ENCODE assay signal across 8 cellular contexts in genomic region chr10:71486465-71487114, GRCh38.
DNase-seq lines count a peak whose midpoint lies in the region; ATAC-seq and TF ChIP-seq lines count a peak whose summit lies in the region.

No MANE protein-coding gene starts in this region.

- DNase-seq in activated naive CD4-positive, alpha-beta T cell treated with Interleukin-2 at 50 U/mL for 16 hours: peak; percentile 29
- DNase-seq in activated naive CD4-positive, alpha-beta T cell (lab: John Stamatoyannopoulos, UW): no peak
- DNase-seq in PC-3 (peak; percentile 50), astrocyte of the hippocampus (ENCODE audit: low read depth, low spot score) (peak; percentile 73), left kidney (ENCODE audit: low read depth, low spot score) (peak; percentile 75)
- DNase-seq in stimulated activated naive CD8-positive, alpha-beta T cell treated with anti-CD3 and anti-CD28 coated beads, Interleukin-15, Interleukin-2, amounts not matched to agents 100 U/mL and 50 U/mL, for 24 hours: peak; percentile 79

- no peak overlapping the region for H3K27ac ChIP-seq in PC-3 (ENCODE audit: low read length)

- peak; percentile 33; the same call in 1 of the 2 replicates for ATAC-seq in PC-3
- ATAC-seq in stimulated activated naive CD8-positive, alpha-beta T cell treated with anti-CD3 and anti-CD28 coated beads, Interleukin-15, Interleukin-2, amounts not matched to agents 100 U/mL and 50 U/mL, for 24 hours: peak; percentile 50
- ATAC-seq in HG03025 (IDR thresholded peaks at IDR 0.05; ENCODE audit: low FRiP score, unreplicated experiment): no peak
- ATAC-seq in HG03175 (IDR thresholded peaks at IDR 0.05; ENCODE audit: unreplicated experiment): no peak

- no peaks in the 10 kb centered on the region for H3K36me3 ChIP-seq in PC-3 (ENCODE audit: low read depth, low read length)

- H2AFZ ChIP-seq in PC-3 (ENCODE audit: low read length): no peak overlapping the region

- H3K4me2 ChIP-seq in PC-3 (ENCODE audit: low read length): no peak overlapping the region

- TF ChIP-seq CTCF in PC-3 (conservative IDR thresholded peaks at IDR 0.05; ENCODE audit: low read depth, low read length): peak; percentile 67

- no peak overlapping the region for H3K9ac ChIP-seq in PC-3 (ENCODE audit: low read length)

- H3K79me2 ChIP-seq in PC-3 (ENCODE audit: low read length): no peaks in the 10 kb centered on the region

- H3K27me3 ChIP-seq in PC-3 (ENCODE audit: low read length): peaks cover 13% of the 10 kb centered on the region

- H4K20me1 ChIP-seq in PC-3 (ENCODE audit: low read length): no peaks in the 10 kb centered on the region

- BruUV-seq in PC-3 (replicated peaks; lab: Mats Ljungman, UMichigan): no TSS peak

- intact Hi-C loops in PC-3 (cut with micrococcal nuclease): no loop called here

- no peaks in the 10 kb centered on the region for H3K9me3 ChIP-seq in PC-3 (ENCODE audit: low read length)

- H3K4me1 ChIP-seq in PC-3 (ENCODE audit: insufficient read depth, low read length): no peaks in the 10 kb centered on the region

- CTCF ChIA-PET in PC-3 (lab: Charles Lee): no interaction called here

- no peaks in the 10 kb centered on the region for H3F3A ChIP-seq in PC-3 (ENCODE audit: low read length, unreplicated experiment)

- H3K4me3 ChIP-seq in PC-3 (ENCODE audit: low read length): no peak overlapping the region

- H3K9me2 ChIP-seq in PC-3 (replicated peaks; ENCODE audit: low read length): no peaks in the 10 kb centered on the region

- POLR2A ChIA-PET in PC-3 (lab: Charles Lee; ENCODE audit: unreplicated experiment): no interaction called here

Comparison
In these comparisons a context has a peak if more than half of its experiments do, and no peak if none do; other contexts are left out.
1. DNase-seq: peak in activated naive CD4-positive, alpha-beta T cell treated with Interleukin-2 at 50 U/mL for 16 hours (single experiment), PC-3 (single experiment), astrocyte of the hippocampus (single experiment), left kidney (single experiment) and stimulated activated naive CD8-positive, alpha-beta T cell treated with anti-CD3 and anti-CD28 coated beads, Interleukin-15, Interleukin-2, amounts not matched to agents 100 U/mL and 50 U/mL, for 24 hours (single experiment); none in activated naive CD4-positive, alpha-beta T cell (0 of 4).
2. ATAC-seq: peak in PC-3 (single experiment) and stimulated activated naive CD8-positive, alpha-beta T cell treated with anti-CD3 and anti-CD28 coated beads, Interleukin-15, Interleukin-2, amounts not matched to agents 100 U/mL and 50 U/mL, for 24 hours (single experiment); none in HG03025 (single experiment) and HG03175 (single experiment).